Comparison of ENCODE assay signal across 1 cellular context in genomic region chr16:566475-567361, GRCh38.
A peak's percentile ranks its signal among the peaks of the same experiment; 100 is the strongest.
TF ChIP-seq lines count a peak whose summit lies in the region.

Gene NHLRC4, plus strand, starts transcription at chr16:567005. Its CDS starts 1,043 bp downstream, at chr16:568048.

TF ChIP-seq in K562, 482 proteins besides CTCF, POLR2A, EP300 and RAD21 (continued from another document and continues in another):
- peak; percentile 55 for TF ChIP-seq RAD51 (IDR thresholded peaks at IDR 0.05; ENCODE audit: borderline replicate concordance, low read depth)
- TF ChIP-seq E2F8 (IDR thresholded peaks at IDR 0.05; ENCODE audit: low read depth, partially characterized antibody): no peak
- no peak for TF ChIP-seq SAFB2 (IDR thresholded peaks at IDR 0.05; ENCODE audit: borderline replicate concordance, low read depth, low read length, severe bottlenecking)
- TF ChIP-seq ELF1 (tag; IDR thresholded peaks at IDR 0.05): no peak
- TF ChIP-seq ELF2 (CRISPR knock-in tag; IDR thresholded peaks at IDR 0.05): 0 out of 2 replicates have a peak, but pooled peaks have one; percentile 25
- peak; percentile 56; the same call in 1 of the 2 replicates for TF ChIP-seq MITF (IDR thresholded peaks at IDR 0.05)
- TF ChIP-seq SFPQ (IDR thresholded peaks at IDR 0.05; ENCODE audit: low read depth, low read length): no peak
- no peak for TF ChIP-seq NR2C2 (CRISPR knock-in tag; IDR thresholded peaks at IDR 0.05)
- TF ChIP-seq NR2C2 (tag; IDR thresholded peaks at IDR 0.05): peak; percentile 74
- no peak; the same call in 1 of the 2 replicates for TF ChIP-seq CREB1 (IDR thresholded peaks at IDR 0.05)
- no peak for TF ChIP-seq CREB1 (CRISPR knock-in tag; IDR thresholded peaks at IDR 0.05)
- TF ChIP-seq RHOXF2B (CRISPR knock-in tag; conservative IDR thresholded peaks at IDR 0.05): no peak
- TF ChIP-seq ZBTB43 (CRISPR knock-in tag; IDR thresholded peaks at IDR 0.05): no peak
- no peak for TF ChIP-seq CREBBP (IDR thresholded peaks at IDR 0.05; ENCODE audit: low read depth, low read length)
- peak; percentile 82 for TF ChIP-seq ARID1B (IDR thresholded peaks at IDR 0.05)
- no peak for TF ChIP-seq SMARCA5 (IDR thresholded peaks at IDR 0.05)
- no peak for TF ChIP-seq RBM34 (IDR thresholded peaks at IDR 0.05; ENCODE audit: borderline replicate concordance, insufficient read depth, low read length)
- TF ChIP-seq CGGBP1 (CRISPR knock-in tag; IDR thresholded peaks at IDR 0.05): no peak
- TF ChIP-seq CCNT2 (IDR thresholded peaks at IDR 0.05; ENCODE audit: borderline replicate concordance, extremely low read depth, insufficient read length, low read depth, low read length): peak; percentile 57
- TF ChIP-seq ZNF436 (CRISPR knock-in tag; IDR thresholded peaks at IDR 0.05): no peak
- no peak for TF ChIP-seq SRSF9 (IDR thresholded peaks at IDR 0.05; ENCODE audit: borderline replicate concordance, low read depth, low read length)
- TF ChIP-seq TCF7 (IDR thresholded peaks at IDR 0.05; ENCODE audit: borderline replicate concordance): no peak
- TF ChIP-seq PHB (CRISPR knock-in tag; IDR thresholded peaks at IDR 0.05): no peak
- no peak for TF ChIP-seq JUNB (CRISPR knock-in tag; conservative IDR thresholded peaks at IDR 0.05)
- TF ChIP-seq HDGF (IDR thresholded peaks at IDR 0.05): no peak
- no peak for TF ChIP-seq MLLT1 (IDR thresholded peaks at IDR 0.05)
- TF ChIP-seq U2AF2 (optimal IDR thresholded peaks at IDR 0.05; ENCODE audit: low read depth, low read length): no peak
- TF ChIP-seq ZFP91 (CRISPR knock-in tag; IDR thresholded peaks at IDR 0.05): no peak
- TF ChIP-seq ELK3 (CRISPR knock-in tag; IDR thresholded peaks at IDR 0.05): no peak
- TF ChIP-seq ZNF347 (CRISPR knock-in tag; IDR thresholded peaks at IDR 0.05; ENCODE audit: low read depth): no peak
- TF ChIP-seq ZNF253 (CRISPR knock-in tag; conservative IDR thresholded peaks at IDR 0.05): no peak
- TF ChIP-seq ZC3H4 (CRISPR knock-in tag; IDR thresholded peaks at IDR 0.05; ENCODE audit: borderline replicate concordance): no peak
- TF ChIP-seq DEAF1 (CRISPR knock-in tag; IDR thresholded peaks at IDR 0.05): no peak
- no peak for TF ChIP-seq OTX1 (CRISPR knock-in tag; IDR thresholded peaks at IDR 0.05)
- no peak for TF ChIP-seq HOMEZ (CRISPR knock-in tag; IDR thresholded peaks at IDR 0.05)
- peak; percentile 100 for TF ChIP-seq VEZF1 (CRISPR knock-in tag; IDR thresholded peaks at IDR 0.05)
- no peak for TF ChIP-seq SMC3 (conservative IDR thresholded peaks at IDR 0.05; ENCODE audit: insufficient read depth, low read depth, low read length)
- TF ChIP-seq RFX5 (IDR thresholded peaks at IDR 0.05; ENCODE audit: low read depth, low read length): no peak
